In genomic region chr11:61959026-61959608, GRCh38 we compare ENCODE assay signal across 18 cellular contexts. TPM values are rescaled to one million over a fixed set of nuclear protein-coding genes. Genes with fewer than 3 reads are reported as not detected.
DNase-seq lines count a peak whose midpoint lies in the region; ATAC-seq, FAIRE-seq and TF ChIP-seq lines count a peak whose summit lies in the region.
"Had no signal": no experiment of that assay in that cellular context is flagged by ENCODE, and none has a peak within 500 bp of the region (broad histone marks: within the 10 kb centered on the region; RNA-seq: fewer than 3 reads in every experiment).

No MANE protein-coding gene starts in this region.

- H3K79me2 ChIP-seq in HepG2 (ENCODE audit: insufficient read depth, low read length), result no peaks in the 10 kb centered on the region

- no peak overlapping the region for H3K4me3 ChIP-seq in A549
- no peak overlapping the region for H3K4me3 ChIP-seq in HepG2 (replicated peaks in 1 of 3; ENCODE audit: insufficient read depth in 1 of 3, low read depth in 2 of 3, low read length in 3 of 3)
- H3K4me3 ChIP-seq: BLaER1, MG63 had no signal

- peaks cover 15% of the 10 kb centered on the region for H3K4me1 Mint-ChIP-seq in activated naive CD8-positive, alpha-beta T cell treated with anti-CD3 and anti-CD28 coated beads, Interleukin-2, amount 10 ng/mL, durations not matched to agents 7 days and 5 days
- peaks cover 46% of the 10 kb centered on the region for H3K4me1 Mint-ChIP-seq in stimulated activated memory B cell treated with anti-CD40 and anti-IgM and Interleukin-4, amounts not matched to agents 10 μg/mL and 1 μg/mL and 100 μg/mL, for 72 hours

- H3K9me3 Mint-ChIP-seq in activated naive CD8-positive, alpha-beta T cell treated with anti-CD3 and anti-CD28 coated beads, Interleukin-2, amount 10 ng/mL, durations not matched to agents 7 days and 5 days, result no peaks in the 10 kb centered on the region
- no peaks in the 10 kb centered on the region for H3K9me3 Mint-ChIP-seq in stimulated activated memory B cell treated with anti-CD40 and anti-IgM and Interleukin-4, amounts not matched to agents 10 μg/mL and 1 μg/mL and 100 μg/mL, for 72 hours
- H3K9me3 Mint-ChIP-seq: stimulated activated naive B cell treated with anti-CD40 and anti-IgM and Interleukin-4, amounts not matched to agents 10 μg/mL and 1 μg/mL and 100 μg/mL, for 72 hours had no signal

- no peak overlapping the region for H3K4me3 Mint-ChIP-seq in activated naive CD8-positive, alpha-beta T cell treated with anti-CD3 and anti-CD28 coated beads, Interleukin-2, amount 10 ng/mL, durations not matched to agents 7 days and 5 days
- H3K4me3 Mint-ChIP-seq in stimulated activated memory B cell treated with anti-CD40 and anti-IgM and Interleukin-4, amounts not matched to agents 10 μg/mL and 1 μg/mL and 100 μg/mL, for 72 hours, result no peak overlapping the region
- H3K4me3 Mint-ChIP-seq: stimulated activated naive B cell treated with anti-CD40 and anti-IgM and Interleukin-4, amounts not matched to agents 10 μg/mL and 1 μg/mL and 100 μg/mL, for 72 hours had no signal

- in situ Hi-C loops in HepG2 (cut with HindIII; ENCODE audit: extremely low pct_ligation_motif_present, low pct_unique_long_range_greater_than_20kb), result no loop called here

- FAIRE-seq in A549 (lab: Jason Lieb, UNC), result no peak
- FAIRE-seq in HepG2 (lab: Jason Lieb, UNC), result no peak
- FAIRE-seq in GM19239 (lab: Jason Lieb, UNC), result no peak
- FAIRE-seq: endometrium, islet of Langerhans had no signal

- peaks cover 7% of the 10 kb centered on the region for H3K27me3 Mint-ChIP-seq in activated naive CD8-positive, alpha-beta T cell treated with anti-CD3 and anti-CD28 coated beads, Interleukin-2, amount 10 ng/mL, durations not matched to agents 7 days and 5 days
- H3K27me3 Mint-ChIP-seq in stimulated activated memory B cell treated with anti-CD40 and anti-IgM and Interleukin-4, amounts not matched to agents 10 μg/mL and 1 μg/mL and 100 μg/mL, for 72 hours, result no peaks in the 10 kb centered on the region

- WGBS in A549 (ENCODE audit: missing lambda C conversion rate), result 70% methylated on average over 6 of the region's 6 CpGs
- whole genome bisulfite sequencing in HepG2 (ENCODE audit: low lambda C conversion rate), result 54% methylated on average over 5 of the region's 6 CpGs

- ATAC-seq in A549, result no peak
- no peak for ATAC-seq in activated naive CD8-positive, alpha-beta T cell treated with anti-CD3 and anti-CD28 coated beads, Interleukin-2, amount 10 ng/mL, durations not matched to agents 7 days and 5 days (ENCODE audit: low read depth)
- ATAC-seq in HepG2, result no peak
- no peak for ATAC-seq in GM18511 (IDR thresholded peaks at IDR 0.05; ENCODE audit: unreplicated experiment)
- ATAC-seq in stimulated activated memory B cell treated with anti-CD40 and anti-IgM and Interleukin-4, amounts not matched to agents 10 μg/mL and 1 μg/mL and 100 μg/mL, for 72 hours, result no peak
- ATAC-seq: SK-N-SH treated with all-trans-retinoic acid at 6 μM for 48 hours; stimulated activated naive B cell treated with anti-CD40 and anti-IgM and Interleukin-4, amounts not matched to agents 10 μg/mL and 1 μg/mL and 100 μg/mL, for 72 hours had no signal

- peaks cover 11% of the 10 kb centered on the region for H4K20me1 ChIP-seq in HepG2 (ENCODE audit: insufficient read depth, low read length)

- peaks cover 15% of the 10 kb centered on the region for H3K36me3 Mint-ChIP-seq in activated naive CD8-positive, alpha-beta T cell treated with anti-CD3 and anti-CD28 coated beads, Interleukin-2, amount 10 ng/mL, durations not matched to agents 7 days and 5 days
- H3K36me3 Mint-ChIP-seq in stimulated activated memory B cell treated with anti-CD40 and anti-IgM and Interleukin-4, amounts not matched to agents 10 μg/mL and 1 μg/mL and 100 μg/mL, for 72 hours, result peaks cover 33% of the 10 kb centered on the region

- TF ChIP-seq POLR2A in A549 (IDR thresholded peaks at IDR 0.05; ENCODE audit: low read length), result no peak
- no peak for TF ChIP-seq POLR2A in HepG2 (IDR thresholded peaks at IDR 0.05; ENCODE audit: insufficient read depth in 1 of 2, low read depth in 2 of 2, low read length in 2 of 2)

- H3K9me3 ChIP-seq in A549 (no peaks in the 10 kb centered on the region), HepG2 (ENCODE audit: low read length) (no peaks in the 10 kb centered on the region)
- H3K9me3 ChIP-seq: BLaER1, MG63 had no signal

- H3K36me3 ChIP-seq in HepG2 (replicated peaks in 1 of 2; ENCODE audit: control insufficient read depth in 1 of 2, insufficient read depth in 2 of 2, low read length in 2 of 2), result peaks cover 0 to 2% of the 10 kb centered on the region in 2 experiments; a peak in 1 of 5 replicates

- BruUV-seq in HepG2 (replicated peaks; lab: Mats Ljungman, UMichigan), result no TSS peak

- H3K4me1 ChIP-seq in A549 (peaks cover 62% of the 10 kb centered on the region), HepG2 (ENCODE audit: insufficient read depth, low read length) (peaks cover 49% of the 10 kb centered on the region)

- H3K27me3 ChIP-seq in HepG2 (ENCODE audit: control insufficient read depth in 1 of 2, insufficient read depth in 2 of 2, low read length in 2 of 2), result no peaks in the 10 kb centered on the region
- H3K27me3 ChIP-seq: MG63 had no signal

- no peak for TF ChIP-seq CTCF in A549 (IDR thresholded peaks at IDR 0.05)
- peak; percentile 9 for TF ChIP-seq CTCF in GM12873 (IDR thresholded peaks at IDR 0.05; ENCODE audit: insufficient read depth, low read depth, low read length, missing control alignments)
- no peak for TF ChIP-seq CTCF in HepG2 (CRISPR knock-in tag; IDR thresholded peaks at IDR 0.05)

- TF ChIP-seq RAD21 in A549 (conservative IDR thresholded peaks at IDR 0.05 in 1 of 2, IDR thresholded peaks at IDR 0.05 in 1 of 2) (no peak), HepG2 (CRISPR knock-in tag; IDR thresholded peaks at IDR 0.05) (no peak)

- CTCF ChIA-PET in A549 (lab: Yijun Ruan, JAX) (interaction anchor here (0.6 to 8.0 kb wide), 6 partner anchors 9 to 162 kb away, joined by 3 to 101 read pairs (median 4); partner anchors contain the start of gene BEST1), HepG2 (lab: Yijun Ruan, JAX; ENCODE audit: low intra/inter-chr PET ratio, low total read pairs) (no interaction called here)

- DNase-seq in A549 (ENCODE audit: low read depth in 1 of 2, low spot score in 1 of 2) (no peak), HepG2 (ENCODE audit: low spot score) (no peak), GM19239 (ENCODE audit: insufficient read length, low spot score) (no peak), superior temporal gyrus (ENCODE audit: extremely low spot score) (no peak)
- no peak for DNase-seq in activated naive CD8-positive, alpha-beta T cell treated with anti-CD3 and anti-CD28 coated beads, Interleukin-2, amount 10 ng/mL, durations not matched to agents 7 days and 5 days
- DNase-seq: HCEC 1CT; MG63; retina; stimulated activated CD4-positive, alpha-beta T cell treated with anti-CD3 and anti-CD28 coated beads, Interleukin-2, amount 100 ng/mL, for 48 hours; stimulated activated naive B cell treated with anti-CD40 and anti-IgM and Interleukin-4, amounts not matched to agents 10 μg/mL and 1 μg/mL and 100 μg/mL, for 72 hours had no signal

- no peak overlapping the region for H2AFZ ChIP-seq in HepG2 (ENCODE audit: low read length)

- H3K27ac ChIP-seq in A549 (peak overlapping the region; percentile 97 to 99; a peak in 5 of 6 replicates), HepG2 (ENCODE audit: extremely low read length, insufficient read depth, low read length) (no peak overlapping the region)
- H3K27ac ChIP-seq: BLaER1, VCaP had no signal

- TF ChIP-seq EP300 in A549 (IDR thresholded peaks at IDR 0.05) (no peak), HepG2 (IDR thresholded peaks at IDR 0.05; ENCODE audit: low read depth in 2 of 2, low read length in 2 of 2) (no peak), HepG2 (CRISPR knock-in tag; IDR thresholded peaks at IDR 0.05; ENCODE audit: borderline replicate concordance) (no peak)

- H3K27ac Mint-ChIP-seq in activated naive CD8-positive, alpha-beta T cell treated with anti-CD3 and anti-CD28 coated beads, Interleukin-2, amount 10 ng/mL, durations not matched to agents 7 days and 5 days, result peak overlapping the region; percentile 54
- no peak overlapping the region for H3K27ac Mint-ChIP-seq in stimulated activated memory B cell treated with anti-CD40 and anti-IgM and Interleukin-4, amounts not matched to agents 10 μg/mL and 1 μg/mL and 100 μg/mL, for 72 hours
- H3K27ac Mint-ChIP-seq: stimulated activated naive B cell treated with anti-CD40 and anti-IgM and Interleukin-4, amounts not matched to agents 10 μg/mL and 1 μg/mL and 100 μg/mL, for 72 hours had no signal

- intact Hi-C loops in HepG2 (cut with micrococcal nuclease; ENCODE audit: unreplicated experiment), result no loop called here

- POLR2A ChIA-PET in A549 (lab: Yijun Ruan, JAX) (interaction anchor here (0.8 kb wide), 1 partner anchor 8 kb away, joined by 3 read pairs; the partner anchor contains the start of gene FTH1), HepG2 (lab: Yijun Ruan, JAX) (interaction anchor here (0.6 to 6.1 kb wide), 4 partner anchors 8 to 14 kb away, joined by 3 to 99 read pairs (median 6); partner anchors contain the start of genes BEST1 and FTH1)
- POLR2A ChIA-PET in activated naive CD8-positive, alpha-beta T cell treated with anti-CD3 and anti-CD28 coated beads, Interleukin-2, amount 10 ng/mL, durations not matched to agents 7 days and 5 days (lab: Charles Lee), result interaction anchor here (1.0 kb wide), 1 partner anchor 30 kb away, joined by 3 read pairs; no protein-coding TSS in a partner anchor

- H3K9ac ChIP-seq in HepG2 (ENCODE audit: insufficient read depth, low read depth, low read length), result no peak overlapping the region
- H3K9ac ChIP-seq: BLaER1 had no signal

- H3K4me2 ChIP-seq in A549 (peak overlapping the region; percentile 35; the same call in 2 of the 3 replicates), HepG2 (ENCODE audit: low read depth, low read length) (no peak overlapping the region)
- H3K4me2 ChIP-seq: BLaER1 had no signal

RNA-seq across cellular contexts. Expression of gene FTH1, which starts 8.3 kb away (rescaled TPM):
- polyA plus RNA-seq in A549 (2011; rRNA removed) (2,791 and 4,959 TPM in 2 replicates), A549 (2017; fragmentation: RNase III; extraction: RNeasy Plus Mini Kit Qiagen cat#74134 plus additional on column Dnase treatment) (12,354 to 13,747 TPM (median 12,799 TPM) in 3 replicates), HepG2 (2011; rRNA removed) (760 and 802 TPM in 2 replicates)
- polyA plus RNA-seq in A549 (2012; cell fraction: cytosol; rRNA removed), result 6,916 and 9,060 TPM in 2 replicates
- polyA plus RNA-seq in A549 (2012; cell fraction: nucleus; rRNA removed), result 2,875 and 3,583 TPM in 2 replicates
- 2,337 and 2,680 TPM in 2 replicates for polyA minus RNA-seq in A549 (2011; rRNA and poly(A)+ RNA removed)
- 100 to 1,000 TPM; 793 to 808 TPM for total RNA-seq in activated naive CD8-positive, alpha-beta T cell treated with anti-CD3 and anti-CD28 coated beads, Interleukin-2, amount 10 ng/mL, durations not matched to agents 7 days and 5 days
- 544 and 607 TPM in 2 replicates for total RNA-seq in HepG2 (2016; rRNA removed; fragmentation: Illumina TruSeq; extraction: Trizol)
- total RNA-seq in HepG2 (2016; cell fraction: cytosol; rRNA removed; fragmentation: Illumina TruSeq; extraction: Trizol; ENCODE audit: low read depth), result 3,105 and 3,667 TPM in 2 replicates
- total RNA-seq in HepG2 (2016; cell fraction: insoluble cytoplasmic fraction; rRNA removed; fragmentation: Illumina TruSeq; extraction: Trizol), result 481 and 554 TPM in 2 replicates
- 4,411 and 4,459 TPM in 2 replicates for total RNA-seq in HepG2 (2016; cell fraction: membrane; rRNA removed; fragmentation: Illumina TruSeq; extraction: Trizol)
- 460 and 546 TPM in 2 replicates for total RNA-seq in HepG2 (2016; cell fraction: nucleus; rRNA removed; fragmentation: Illumina TruSeq; extraction: Trizol)
- 904 and 962 TPM in 2 replicates for polyA plus RNA-seq in HepG2 (2011; cell fraction: cytosol; rRNA removed)
- 547 and 633 TPM in 2 replicates for polyA plus RNA-seq in HepG2 (2011; cell fraction: nucleus; rRNA removed)
- polyA plus RNA-seq in HepG2 (2012), result 4,160 and 4,286 TPM in 2 replicates
- 74,852 and 83,301 TPM in 2 replicates for polyA plus RNA-seq in HepG2 (2016; cell fraction: cytosol; fragmentation: Illumina TruSeq; extraction: Trizol; ENCODE audit: low read depth)
- 2,697 and 2,813 TPM in 2 replicates for polyA plus RNA-seq in HepG2 (2016; cell fraction: insoluble cytoplasmic fraction; fragmentation: Illumina TruSeq; extraction: Trizol; ENCODE audit: low read depth)
- polyA plus RNA-seq in HepG2 (2016; cell fraction: membrane; fragmentation: Illumina TruSeq; extraction: Trizol; ENCODE audit: low read depth), result 37,583 and 39,786 TPM in 2 replicates
- polyA plus RNA-seq in HepG2 (2016; cell fraction: nucleus; fragmentation: Illumina TruSeq; extraction: Trizol; ENCODE audit: insufficient read depth, low read depth), result 2,546 and 3,012 TPM in 2 replicates
- polyA minus RNA-seq in HepG2 (2011; rRNA and poly(A)+ RNA removed; ENCODE audit: low replicate concordance), result 361 and 877 TPM in 2 replicates
- 693 and 773 TPM in 2 replicates for polyA minus RNA-seq in HepG2 (2011; cell fraction: cytosol; rRNA and poly(A)+ RNA removed)
- 191 and 263 TPM in 2 replicates for polyA minus RNA-seq in HepG2 (2011; cell fraction: nucleus; rRNA and poly(A)+ RNA removed)

RNA-seq across cellular contexts. Expression of gene BEST1, which starts 9.0 kb away (rescaled TPM):
- 1.2 and 1.5 TPM in 2 replicates for polyA plus RNA-seq in A549 (2011; rRNA removed)
- 0.23 and 0.29 TPM in 2 replicates for polyA plus RNA-seq in A549 (2012; cell fraction: cytosol; rRNA removed)
- 0.22 and 0.32 TPM in 2 replicates for polyA plus RNA-seq in A549 (2012; cell fraction: nucleus; rRNA removed)
- 0.98 to 2.1 TPM (median 1.9 TPM) in 3 replicates for polyA plus RNA-seq in A549 (2017; fragmentation: RNase III; extraction: RNeasy Plus Mini Kit Qiagen cat#74134 plus additional on column Dnase treatment)
- 2.0 and 2.2 TPM in 2 replicates for polyA minus RNA-seq in A549 (2011; rRNA and poly(A)+ RNA removed)
- total RNA-seq in activated naive CD8-positive, alpha-beta T cell treated with anti-CD3 and anti-CD28 coated beads, Interleukin-2, amount 10 ng/mL, durations not matched to agents 7 days and 5 days, result under 1 TPM; 0.20 to 0.30 TPM
- total RNA-seq in HepG2 (2016; rRNA removed; fragmentation: Illumina TruSeq; extraction: Trizol), result 0.09 TPM in 1 of 2 replicates, not detected in the other
- 0.09 and 0.10 TPM in 2 replicates for total RNA-seq in HepG2 (2016; cell fraction: cytosol; rRNA removed; fragmentation: Illumina TruSeq; extraction: Trizol; ENCODE audit: low read depth)
- 0.09 TPM in 1 of 2 replicates, not detected in the other for total RNA-seq in HepG2 (2016; cell fraction: insoluble cytoplasmic fraction; rRNA removed; fragmentation: Illumina TruSeq; extraction: Trizol)
- total RNA-seq in HepG2 (2016; cell fraction: membrane; rRNA removed; fragmentation: Illumina TruSeq; extraction: Trizol), result 0.06 and 0.07 TPM in 2 replicates
- total RNA-seq in HepG2 (2016; cell fraction: nucleus; rRNA removed; fragmentation: Illumina TruSeq; extraction: Trizol), result 0.13 and 0.16 TPM in 2 replicates
- polyA plus RNA-seq in HepG2 (2011; rRNA removed), result 0.65 and 2.3 TPM in 2 replicates
- polyA plus RNA-seq in HepG2 (2011; cell fraction: cytosol; rRNA removed), result 0.24 and 0.96 TPM in 2 replicates
- 2.9 and 8.0 TPM in 2 replicates for polyA plus RNA-seq in HepG2 (2011; cell fraction: nucleus; rRNA removed)
- 1.1 and 1.9 TPM in 2 replicates for polyA plus RNA-seq in HepG2 (2012)
- polyA plus RNA-seq in HepG2 (2016; cell fraction: cytosol; fragmentation: Illumina TruSeq; extraction: Trizol; ENCODE audit: low read depth), result 1.3 and 1.4 TPM in 2 replicates
- polyA plus RNA-seq in HepG2 (2016; cell fraction: insoluble cytoplasmic fraction; fragmentation: Illumina TruSeq; extraction: Trizol; ENCODE audit: low read depth), result 0.07 TPM in 1 of 2 replicates, not detected in the other
- 0.37 and 0.43 TPM in 2 replicates for polyA plus RNA-seq in HepG2 (2016; cell fraction: membrane; fragmentation: Illumina TruSeq; extraction: Trizol; ENCODE audit: low read depth)
- not detected in 2 replicates for polyA plus RNA-seq in HepG2 (2016; cell fraction: nucleus; fragmentation: Illumina TruSeq; extraction: Trizol; ENCODE audit: insufficient read depth, low read depth)
- 0.28 and 1.6 TPM in 2 replicates for polyA minus RNA-seq in HepG2 (2011; rRNA and poly(A)+ RNA removed; ENCODE audit: low replicate concordance)
- 0.44 and 0.79 TPM in 2 replicates for polyA minus RNA-seq in HepG2 (2011; cell fraction: cytosol; rRNA and poly(A)+ RNA removed)
- polyA minus RNA-seq in HepG2 (2011; cell fraction: nucleus; rRNA and poly(A)+ RNA removed), result 1.7 and 6.0 TPM in 2 replicates

RNA-seq across cellular contexts. Expression of gene RAB3IL1, which starts 41.8 kb away (rescaled TPM):
- polyA plus RNA-seq in A549 (2011; rRNA removed) (3.8 and 5.8 TPM in 2 replicates), A549 (2017; fragmentation: RNase III; extraction: RNeasy Plus Mini Kit Qiagen cat#74134 plus additional on column Dnase treatment) (5.0 to 6.6 TPM (median 6.2 TPM) in 3 replicates), HepG2 (2011; rRNA removed) (2.0 and 2.2 TPM in 2 replicates)
- polyA plus RNA-seq in A549 (2012; cell fraction: cytosol; rRNA removed), result 8.7 and 11.4 TPM in 2 replicates
- polyA plus RNA-seq in A549 (2012; cell fraction: nucleus; rRNA removed), result 10.1 and 10.9 TPM in 2 replicates
- 2.6 and 4.4 TPM in 2 replicates for polyA minus RNA-seq in A549 (2011; rRNA and poly(A)+ RNA removed)
- total RNA-seq in activated naive CD8-positive, alpha-beta T cell treated with anti-CD3 and anti-CD28 coated beads, Interleukin-2, amount 10 ng/mL, durations not matched to agents 7 days and 5 days, result 1 to 10 TPM in 1 of 2 experiments, under 1 TPM in 1; 0.28 to 1.6 TPM
- total RNA-seq in HepG2 (2016; rRNA removed; fragmentation: Illumina TruSeq; extraction: Trizol), result 1.2 and 1.3 TPM in 2 replicates
- 0.61 and 2.5 TPM in 2 replicates for total RNA-seq in HepG2 (2016; cell fraction: cytosol; rRNA removed; fragmentation: Illumina TruSeq; extraction: Trizol; ENCODE audit: low read depth)
- total RNA-seq in HepG2 (2016; cell fraction: insoluble cytoplasmic fraction; rRNA removed; fragmentation: Illumina TruSeq; extraction: Trizol), result 1.2 and 1.4 TPM in 2 replicates
- 1.2 and 1.4 TPM in 2 replicates for total RNA-seq in HepG2 (2016; cell fraction: membrane; rRNA removed; fragmentation: Illumina TruSeq; extraction: Trizol)
- 0.72 and 0.84 TPM in 2 replicates for total RNA-seq in HepG2 (2016; cell fraction: nucleus; rRNA removed; fragmentation: Illumina TruSeq; extraction: Trizol)
- 1.3 and 3.0 TPM in 2 replicates for polyA plus RNA-seq in HepG2 (2011; cell fraction: cytosol; rRNA removed)
- 2.5 and 3.7 TPM in 2 replicates for polyA plus RNA-seq in HepG2 (2011; cell fraction: nucleus; rRNA removed)
- 1.4 and 2.3 TPM in 2 replicates for polyA plus RNA-seq in HepG2 (2012)
- 1.5 and 1.7 TPM in 2 replicates for polyA plus RNA-seq in HepG2 (2016; cell fraction: cytosol; fragmentation: Illumina TruSeq; extraction: Trizol; ENCODE audit: low read depth)
- 1.9 and 2.5 TPM in 2 replicates for polyA plus RNA-seq in HepG2 (2016; cell fraction: insoluble cytoplasmic fraction; fragmentation: Illumina TruSeq; extraction: Trizol; ENCODE audit: low read depth)
- polyA plus RNA-seq in HepG2 (2016; cell fraction: membrane; fragmentation: Illumina TruSeq; extraction: Trizol; ENCODE audit: low read depth), result 1.9 and 2.3 TPM in 2 replicates
- 2.9 and 6.6 TPM in 2 replicates for polyA plus RNA-seq in HepG2 (2016; cell fraction: nucleus; fragmentation: Illumina TruSeq; extraction: Trizol; ENCODE audit: insufficient read depth, low read depth)
- 2.6 and 7.7 TPM in 2 replicates for polyA minus RNA-seq in HepG2 (2011; rRNA and poly(A)+ RNA removed; ENCODE audit: low replicate concordance)
- 2.8 and 11.9 TPM in 2 replicates for polyA minus RNA-seq in HepG2 (2011; cell fraction: cytosol; rRNA and poly(A)+ RNA removed)
- 1.1 and 1.3 TPM in 2 replicates for polyA minus RNA-seq in HepG2 (2011; cell fraction: nucleus; rRNA and poly(A)+ RNA removed)

Comparison
In these comparisons a context has a peak if more than half of its experiments do, and no peak if none do; other contexts are left out.
1. Of the 38 proteins assayed by ChIP-seq in both HepG2 and A549: peak only in HepG2: FOSL2; only in A549: none; in both: none; in neither: 37.